ENCODE assay signal across 20 cellular contexts in genomic region chr1:3654549-3655281, GRCh38. TPM values are rescaled to one million over a fixed set of nuclear protein-coding genes. Genes with fewer than 3 reads are reported as not detected.
DNase-seq lines count a peak whose midpoint lies in the region; ATAC-seq and TF ChIP-seq lines count a peak whose summit lies in the region.
"Had no signal": no experiment of that assay in that cellular context is flagged by ENCODE, and none has a peak within 500 bp of the region (broad histone marks: within the 10 kb centered on the region; RNA-seq: fewer than 3 reads in every experiment).

No MANE protein-coding gene starts in this region.

- H3K9me3 ChIP-seq in left lung = no peaks in the 10 kb centered on the region
- H3K9me3 ChIP-seq in upper lobe of right lung = no peaks in the 10 kb centered on the region
- H3K9me3 ChIP-seq: SJCRH30 had no signal

- TF ChIP-seq CTCF in left lung (IDR thresholded peaks at IDR 0.05) (no peak), upper lobe of right lung (IDR thresholded peaks at IDR 0.05) (no peak)

- ATAC-seq in Right ventricle myocardium superior (ENCODE audit: poor library complexity) (peak; percentile 50), left lung (no peak), upper lobe of right lung (no peak)
- no peak for ATAC-seq in activated T-helper 17 cell treated with anti-CD3 and anti-CD28 coated beads, Interleukin-2, amount 50 U/mL, for 72 hours (replicated peaks)

- H3K4me1 Mint-ChIP-seq in activated T-helper 17 cell treated with anti-CD3 and anti-CD28 coated beads, Interleukin-2, amount 50 U/mL, for 72 hours = no peaks in the 10 kb centered on the region

- H3K4me3 ChIP-seq in left lung (no peak overlapping the region), upper lobe of right lung (no peak overlapping the region)
- H3K4me3 ChIP-seq: SJCRH30 had no signal

- peak; percentile 44 for DNase-seq in DMS 273 (lab: John Stamatoyannopoulos, UW; ENCODE audit: unreplicated experiment)
- no peak for DNase-seq in DMS 273 treated with DMSO at 0.1 percent for 48 hours (lab: John Stamatoyannopoulos, UW)
- peak; percentile 20 for DNase-seq in Right ventricle myocardium superior
- DNase-seq in left lung = peak; percentile 17 to 46
- DNase-seq in upper lobe of right lung = peak; percentile 37
- DNase-seq in NCI-H446 (lab: John Stamatoyannopoulos, UW) = no peak
- no peak for DNase-seq in D341Med (ENCODE audit: low spot score)
- DNase-seq: CD4-positive, CD25-positive, alpha-beta regulatory T cell; DMS79; GDM1; HFFc6; NCI-H1105 treated with DMSO at 0.1 percent for 48 hours; NCI-H187; NCI-H345; NCI-H748 treated with DMSO at 0.1 percent for 48 hours; RPMI8226 had no signal

- no peak overlapping the region for H3K27ac ChIP-seq in left lung
- H3K27ac ChIP-seq in upper lobe of right lung = no peak overlapping the region
- H3K27ac ChIP-seq: 22Rv1, SJCRH30 had no signal

- H3K27ac Mint-ChIP-seq in activated T-helper 17 cell treated with anti-CD3 and anti-CD28 coated beads, Interleukin-2, amount 50 U/mL, for 72 hours = no peak overlapping the region
- H3K27ac Mint-ChIP-seq: B cell; CD4-positive, CD25-positive, alpha-beta regulatory T cell; HFFc6 had no signal

- no peak overlapping the region for H3K4me3 Mint-ChIP-seq in activated T-helper 17 cell treated with anti-CD3 and anti-CD28 coated beads, Interleukin-2, amount 50 U/mL, for 72 hours
- H3K4me3 Mint-ChIP-seq: B cell, HFFc6 had no signal

- H3K4me1 ChIP-seq in left lung = peaks cover 12 to 33% of the 10 kb centered on the region in 2 donors
- peaks cover 25% of the 10 kb centered on the region for H3K4me1 ChIP-seq in upper lobe of right lung

- H3K36me3 ChIP-seq in left lung = no peaks in the 10 kb centered on the region
- H3K36me3 ChIP-seq in upper lobe of right lung = no peaks in the 10 kb centered on the region
- H3K36me3 ChIP-seq: SJCRH30 had no signal

- intact Hi-C loops in Right ventricle myocardium superior (cut with DNase I) (no loop called here), left lung (cut with DNase I) (no loop called here), upper lobe of right lung (cut with DNase I) (no loop called here)

- peaks cover 36% of the 10 kb centered on the region for H3K27me3 Mint-ChIP-seq in activated T-helper 17 cell treated with anti-CD3 and anti-CD28 coated beads, Interleukin-2, amount 50 U/mL, for 72 hours

- H3K27me3 ChIP-seq in left lung (peaks cover 41 to 92% of the 10 kb centered on the region in 2 donors), upper lobe of right lung (peaks cover 49% of the 10 kb centered on the region)
- H3K27me3 ChIP-seq: SJCRH30 had no signal

- no peaks in the 10 kb centered on the region for H3K9me3 Mint-ChIP-seq in activated T-helper 17 cell treated with anti-CD3 and anti-CD28 coated beads, Interleukin-2, amount 50 U/mL, for 72 hours
- H3K9me3 Mint-ChIP-seq: HFFc6 had no signal

- H3K36me3 Mint-ChIP-seq in activated T-helper 17 cell treated with anti-CD3 and anti-CD28 coated beads, Interleukin-2, amount 50 U/mL, for 72 hours (ENCODE audit: low read depth) = no peaks in the 10 kb centered on the region
- H3K36me3 Mint-ChIP-seq: CD4-positive, CD25-positive, alpha-beta regulatory T cell had no signal

RNA-seq across cellular contexts. Expression of gene TP73, which starts 2.4 kb away (rescaled TPM):
- total RNA-seq in Right ventricle myocardium superior (not detected), left lung (1 to 10 TPM; 1.8 to 2.7 TPM), upper lobe of right lung (0.29 TPM)
- 1 to 10 TPM in 1 of 2 donors, under 1 TPM in 1; 0.95 to 1.1 TPM for total RNA-seq in activated T-helper 17 cell treated with anti-CD3 and anti-CD28 coated beads, Interleukin-2, amount 50 U/mL, for 72 hours
- total RNA-seq: CD4-positive, CD25-positive, alpha-beta regulatory T cell; HFFc6 had no signal

RNA-seq across cellular contexts. Expression of gene WRAP73, which starts 4.8 kb away (rescaled TPM):
- 10.0 TPM for total RNA-seq in Right ventricle myocardium superior
- total RNA-seq in left lung = 10 to 100 TPM; 20.2 to 23.1 TPM
- total RNA-seq in upper lobe of right lung = 18.5 TPM
- 10 to 100 TPM; 14.4 to 27.7 TPM for total RNA-seq in activated T-helper 17 cell treated with anti-CD3 and anti-CD28 coated beads, Interleukin-2, amount 50 U/mL, for 72 hours

RNA-seq across cellular contexts. Expression of gene TPRG1L, which starts 29.9 kb away (rescaled TPM):
- total RNA-seq in Right ventricle myocardium superior (47.0 TPM), left lung (10 to 100 TPM; 42.5 to 42.9 TPM), upper lobe of right lung (47.5 TPM)
- 10 to 100 TPM in 1 of 2 donors, 1 to 10 TPM in 1; 8.9 to 10.4 TPM for total RNA-seq in activated T-helper 17 cell treated with anti-CD3 and anti-CD28 coated beads, Interleukin-2, amount 50 U/mL, for 72 hours

RNA-seq across cellular contexts. Expression of gene MEGF6, which starts 43.4 kb away (rescaled TPM):
- total RNA-seq in Right ventricle myocardium superior = 7.3 TPM
- 100 to 1,000 TPM in 1 of 2 donors, 10 to 100 TPM in 1; 40.6 to 108 TPM for total RNA-seq in left lung
- 96.6 TPM for total RNA-seq in upper lobe of right lung
- 1 to 10 TPM; 5.0 to 9.7 TPM for total RNA-seq in activated T-helper 17 cell treated with anti-CD3 and anti-CD28 coated beads, Interleukin-2, amount 50 U/mL, for 72 hours
- total RNA-seq: SJCRH30 had no signal

Comparison
In these comparisons a context has a peak if more than half of its experiments do, and no peak if none do; other contexts are left out.
1. DNase-seq: peak in DMS 273 (single experiment), Right ventricle myocardium superior (single experiment), left lung (2 of 2) and upper lobe of right lung (single experiment); none in DMS 273 treated with DMSO at 0.1 percent for 48 hours (single experiment), NCI-H446 (0 of 2) and D341Med (single experiment).